16 cellular contexts compared by ENCODE assay signal in the genomic region with DNA sequence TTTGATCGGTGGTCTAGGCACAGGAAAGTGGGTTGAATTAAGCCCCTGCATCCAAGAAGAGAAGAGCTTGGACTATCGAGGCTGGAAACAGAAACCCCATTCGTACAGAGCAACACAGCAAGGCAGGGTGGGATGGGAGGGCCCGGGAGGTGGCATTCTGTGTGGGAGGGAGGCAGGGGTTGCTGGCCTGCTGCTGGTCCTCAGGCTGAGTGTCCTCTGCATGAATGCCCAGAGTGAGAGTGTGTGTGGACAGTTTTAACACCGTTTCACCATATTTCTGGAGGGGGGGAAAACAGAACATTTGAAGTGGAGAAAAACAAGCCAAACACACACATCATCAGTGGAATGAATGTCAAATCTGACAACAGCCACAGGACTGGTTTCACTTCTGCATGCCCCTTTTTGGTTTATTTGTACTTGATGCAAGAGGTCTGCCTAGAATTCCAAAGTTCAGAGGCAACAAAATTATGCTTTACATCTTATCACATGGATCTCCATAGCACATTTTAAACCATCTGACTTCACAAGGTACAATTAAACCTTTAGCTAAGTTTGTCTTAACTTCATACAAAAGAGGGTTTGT. TPM values are rescaled to one million over a fixed set of nuclear protein-coding genes. Genes with fewer than 3 reads are reported as not detected.
DNase-seq lines count a peak whose midpoint lies in the region; ATAC-seq and TF ChIP-seq lines count a peak whose summit lies in the region.
"Had no signal": no experiment of that assay in that cellular context is flagged by ENCODE, and none has a peak within 500 bp of the region (broad histone marks: within the 10 kb centered on the region; RNA-seq: fewer than 3 reads in every experiment).

No MANE protein-coding gene starts in this region.

- no peaks in the 10 kb centered on the region; the same call in 1 of the 2 replicates for H4K20me1 ChIP-seq in OCI-LY3 (ENCODE audit: insufficient read depth, low read length)

- H3K27me3 Mint-ChIP-seq in T-cell, result peaks cover 3 to 11% of the 10 kb centered on the region in 2 donors
- H3K27me3 Mint-ChIP-seq: activated naive CD4-positive, alpha-beta T cell treated with anti-CD3 and anti-CD28 coated beads, Interleukin-2, amount 10 ng/mL, durations not matched to agents 7 days and 5 days had no signal

- POLR2A ChIA-PET in T-cell (lab: Charles Lee), result no interaction called here

- no peak overlapping the region for H2AFZ ChIP-seq in OCI-LY3 (ENCODE audit: low read depth, low read length)

- intact Hi-C loops in mucosa of descending colon (cut with DNase I, micrococcal nuclease), result no loop called here

- TF ChIP-seq CTCF in OCI-LY3 (IDR thresholded peaks at IDR 0.05; ENCODE audit: low read depth, low read length) (no peak), mucosa of descending colon (IDR thresholded peaks at IDR 0.05) (no peak)

- no peaks in the 10 kb centered on the region for H3K79me2 ChIP-seq in OCI-LY3 (ENCODE audit: low read length)

- H3K9me3 ChIP-seq in OCI-LY3 (ENCODE audit: insufficient read depth, low read length) (no peaks in the 10 kb centered on the region; the same call in 1 of the 2 replicates), mucosa of descending colon (no peaks in the 10 kb centered on the region)

- H3K4me1 Mint-ChIP-seq in T-cell, result no peaks in the 10 kb centered on the region
- H3K4me1 Mint-ChIP-seq: activated naive CD4-positive, alpha-beta T cell treated with anti-CD3 and anti-CD28 coated beads, Interleukin-2, amount 10 ng/mL, durations not matched to agents 7 days and 5 days had no signal

- peak; percentile 80 for ATAC-seq in GM18498 (IDR thresholded peaks at IDR 0.05; ENCODE audit: unreplicated experiment)
- ATAC-seq in GM21515 (IDR thresholded peaks at IDR 0.05; ENCODE audit: unreplicated experiment), result peak; percentile 88
- peak; percentile 65 for ATAC-seq in HG03175 (IDR thresholded peaks at IDR 0.05; ENCODE audit: unreplicated experiment)
- ATAC-seq in T-cell (replicated peaks in 1 of 4), result no peak
- ATAC-seq in mucosa of descending colon, result no peak

- H3K4me3 ChIP-seq in OCI-LY3 (ENCODE audit: low read length) (no peak overlapping the region), mucosa of descending colon (no peak overlapping the region)

- H3K27ac ChIP-seq in OCI-LY3 (ENCODE audit: low read length), result no peak overlapping the region

- no peak for DNase-seq in NCI-H2107 treated with DMSO at 0.1 percent for 48 hours (lab: John Stamatoyannopoulos, UW; ENCODE audit: unreplicated experiment)
- no peak for DNase-seq in T-cell
- DNase-seq in NCI-H146 (lab: John Stamatoyannopoulos, UW), result no peak
- no peak for DNase-seq in mucosa of descending colon
- DNase-seq: activated CD4-positive, alpha-beta T cell treated with anti-CD3 and anti-CD28 coated beads, Interleukin-2, amount 50 U/mL, for 48 hours; activated naive CD4-positive, alpha-beta T cell treated with anti-CD3 and anti-CD28 coated beads, Interleukin-2, amount 10 ng/mL, durations not matched to agents 7 days and 5 days; DND-41; MM.1S; nucleus accumbens; stimulated activated CD4-positive, alpha-beta T cell treated with anti-CD3 and anti-CD28 coated beads, Interleukin-2, amount 100 ng/mL, for 24 hours had no signal

- H3K36me3 Mint-ChIP-seq in T-cell, result no peaks in the 10 kb centered on the region
- H3K36me3 Mint-ChIP-seq: activated naive CD4-positive, alpha-beta T cell treated with anti-CD3 and anti-CD28 coated beads, Interleukin-2, amount 10 ng/mL, durations not matched to agents 7 days and 5 days had no signal

- no peaks in the 10 kb centered on the region for H3K27me3 ChIP-seq in OCI-LY3 (ENCODE audit: low read depth, low read length)

- peaks cover 15% of the 10 kb centered on the region for H3K4me1 ChIP-seq in OCI-LY3 (ENCODE audit: low read length)
- no peaks in the 10 kb centered on the region for H3K4me1 ChIP-seq in mucosa of descending colon (ENCODE audit: low read depth)

- H3K27ac Mint-ChIP-seq in T-cell, result no peak overlapping the region
- H3K27ac Mint-ChIP-seq: activated naive CD4-positive, alpha-beta T cell treated with anti-CD3 and anti-CD28 coated beads, Interleukin-2, amount 10 ng/mL, durations not matched to agents 7 days and 5 days; stimulated activated naive CD8-positive, alpha-beta T cell treated with anti-CD3 and anti-CD28 coated beads, Interleukin-15, Interleukin-2, amounts not matched to agents 100 ng/mL and 50 ng/mL, for 24 hours had no signal

- H3K9ac ChIP-seq in OCI-LY3 (ENCODE audit: low read length), result no peak overlapping the region

- CTCF ChIA-PET in T-cell (lab: Charles Lee), result no interaction called here

- H3K4me2 ChIP-seq in OCI-LY3 (ENCODE audit: low read length), result peak overlapping the region; percentile 27

- no peaks in the 10 kb centered on the region for H3K36me3 ChIP-seq in OCI-LY3 (replicated peaks; ENCODE audit: low read depth, low read length)
- no peaks in the 10 kb centered on the region for H3K36me3 ChIP-seq in mucosa of descending colon (ENCODE audit: low read depth)

- no peaks in the 10 kb centered on the region for H3K9me3 Mint-ChIP-seq in T-cell
- H3K9me3 Mint-ChIP-seq: activated naive CD4-positive, alpha-beta T cell treated with anti-CD3 and anti-CD28 coated beads, Interleukin-2, amount 10 ng/mL, durations not matched to agents 7 days and 5 days; stimulated activated naive CD8-positive, alpha-beta T cell treated with anti-CD3 and anti-CD28 coated beads, Interleukin-15, Interleukin-2, amounts not matched to agents 100 ng/mL and 50 ng/mL, for 24 hours had no signal

- no peak overlapping the region for H3K4me3 Mint-ChIP-seq in T-cell
- H3K4me3 Mint-ChIP-seq: activated naive CD4-positive, alpha-beta T cell treated with anti-CD3 and anti-CD28 coated beads, Interleukin-2, amount 10 ng/mL, durations not matched to agents 7 days and 5 days; stimulated activated naive CD8-positive, alpha-beta T cell treated with anti-CD3 and anti-CD28 coated beads, Interleukin-15, Interleukin-2, amounts not matched to agents 100 ng/mL and 50 ng/mL, for 24 hours had no signal

RNA-seq across cellular contexts. Expression of a gene that starts 11.1 kb away (rescaled TPM):
- total RNA-seq in T-cell, result not detected
- total RNA-seq in mucosa of descending colon, result under 1 TPM in 1 of 3 donors, not detected in 2; 0.31 TPM
- total RNA-seq: T-helper 1 cell treated with Interleukin-12 subunit alpha and Interleukin-12 subunit beta and Interleukin-4 antibody, amounts not matched to agents 30 ng/mL and 1 ng/mL, for 36 hours had no signal

Comparison
In these comparisons a context has a peak if more than half of its experiments do, and no peak if none do; other contexts are left out.
1. ATAC-seq: peak in GM18498 (single experiment), GM21515 (single experiment) and HG03175 (single experiment); none in T-cell (0 of 4) and mucosa of descending colon (single experiment).